8 cellular contexts compared by ENCODE assay signal in the genomic region with DNA sequence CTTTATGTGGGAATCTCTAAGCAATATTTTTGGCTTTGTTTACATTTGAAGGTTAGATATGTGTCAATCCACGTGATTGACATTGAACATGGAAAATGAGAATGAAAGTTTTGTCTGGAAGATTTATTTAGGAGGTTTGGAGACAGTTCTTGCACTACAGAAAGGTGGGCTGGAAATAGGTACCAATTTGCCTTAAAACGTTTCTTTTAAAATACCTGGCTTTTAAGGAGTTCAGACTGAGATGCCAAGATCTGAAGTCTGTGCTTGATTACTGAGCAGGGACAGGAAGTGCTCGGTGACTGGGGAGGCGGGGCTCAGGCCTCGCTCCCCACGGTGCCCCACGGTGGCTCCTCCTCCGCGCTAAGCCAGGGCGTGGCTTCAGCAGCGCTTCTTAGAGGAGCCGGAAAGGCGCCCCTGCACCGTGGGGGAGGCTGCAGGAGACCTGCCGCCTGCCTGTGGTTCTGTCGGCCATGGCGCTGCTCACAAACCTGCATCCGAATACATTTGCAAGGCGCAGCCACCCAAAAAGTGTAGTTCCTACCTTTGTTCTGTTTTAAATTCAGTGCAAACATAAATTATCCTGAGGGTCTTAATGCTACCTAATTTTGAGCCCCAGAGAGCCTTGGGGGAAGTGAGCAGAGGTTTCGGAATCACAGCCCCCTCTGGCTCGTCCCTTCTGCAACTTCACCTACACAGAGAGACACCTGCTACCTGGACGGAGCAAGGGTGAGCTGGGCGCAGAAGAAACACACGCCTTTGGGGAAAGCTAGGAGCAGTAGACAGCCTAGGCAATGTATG. TPM values are rescaled to one million over a fixed set of nuclear protein-coding genes. Genes with fewer than 3 reads are reported as not detected.
A peak's percentile ranks its signal among the peaks of the same experiment; 100 is the strongest.
DNase-seq lines count a peak whose midpoint lies in the region; ATAC-seq and TF ChIP-seq lines count a peak whose summit lies in the region.

No MANE protein-coding gene starts in this region.

- H3K36me3 Mint-ChIP-seq in CD8-positive, alpha-beta T cell = peaks cover 44% of the 10 kb centered on the region

- no peaks in the 10 kb centered on the region for H3K27me3 ChIP-seq in CD8-positive, alpha-beta T cell (ENCODE audit: insufficient read depth, low read length)
- H3K27me3 ChIP-seq in HUES64 (ENCODE audit: insufficient read depth, low read length) = no peaks in the 10 kb centered on the region
- no peaks in the 10 kb centered on the region for H3K27me3 ChIP-seq in muscle layer of colon (ENCODE audit: control insufficient read depth in 1 of 2, insufficient read depth in 2 of 2, low read length in 2 of 2)

- POLR2A ChIA-PET in CD8-positive, alpha-beta T cell (lab: Charles Lee) = interaction anchor here (0.8 to 5.7 kb wide), 12 partner anchors 11 to 158 kb away, joined by 3 to 49 read pairs (median 8); partner anchors contain the start of genes C9orf78, FNBP1 and USP20

- H3K4me3 Mint-ChIP-seq in CD8-positive, alpha-beta T cell = peak overlapping the region; percentile 89

- H3K27me3 Mint-ChIP-seq in CD8-positive, alpha-beta T cell (ENCODE audit: low read depth) = no peaks in the 10 kb centered on the region

- H3K4me1 Mint-ChIP-seq in CD8-positive, alpha-beta T cell (ENCODE audit: low read depth) = peaks cover 55% of the 10 kb centered on the region

- peak overlapping the region; percentile 92 for H3K4me3 ChIP-seq in CD8-positive, alpha-beta T cell (ENCODE audit: low read depth, low read length)
- peak overlapping the region; percentile 35 for H3K4me3 ChIP-seq in HUES64 (ENCODE audit: low read length)
- H3K4me3 ChIP-seq in muscle layer of colon (ENCODE audit: low read depth in 1 of 2, low read length in 2 of 2) = peak overlapping the region; percentile 1 to 46

- no peaks in the 10 kb centered on the region for H3K9me3 Mint-ChIP-seq in CD8-positive, alpha-beta T cell

- intact Hi-C loops in CD8-positive, alpha-beta T cell (cut with DNase I, micrococcal nuclease) = loop anchor here (1.0 to 5.0 kb wide), 14 partner anchors 10 to 353 kb away; partner anchors contain the start of genes C9orf78 (in 2 of the 2), TOR1B (in 2 of the 2), USP20 (in 2 of the 2) and FNBP1 (in 1 of the 2)

- peak; percentile 53 for ATAC-seq in CD8-positive, alpha-beta T cell
- ATAC-seq in esophagus mucosa = peak; percentile 79

- DNase-seq in CD8-positive, alpha-beta T cell = peak; percentile 92 to 98 (median 97)
- DNase-seq in GM20000 (ENCODE audit: low spot score) (peak; percentile 92), OCI-M2 (lab: John Stamatoyannopoulos, UW; ENCODE audit: unreplicated experiment) (peak; percentile 36), activated T-cell treated with anti-CD3 and anti-CD28 coated beads for 48 hours (ENCODE audit: low read depth) (peak; percentile 96)
- DNase-seq in stimulated activated CD8-positive, alpha-beta memory T cell treated with anti-CD3 and anti-CD28 coated beads, Interleukin-7, amount 100 ng/mL, for 24 hours (ENCODE audit: low read depth) = peak; percentile 93

- H3K9ac ChIP-seq in HUES64 (ENCODE audit: low read depth, low read length) = peak overlapping the region; percentile 18; the same call in 1 of the 2 replicates
- no peak overlapping the region for H3K9ac ChIP-seq in muscle layer of colon (ENCODE audit: low read length)

- no peaks in the 10 kb centered on the region for H3K9me3 ChIP-seq in CD8-positive, alpha-beta T cell (ENCODE audit: low read length)
- H3K9me3 ChIP-seq in HUES64 (ENCODE audit: insufficient read depth, low read depth, low read length) (no peaks in the 10 kb centered on the region), muscle layer of colon (ENCODE audit: low read length) (no peaks in the 10 kb centered on the region)

- WGBS in HUES64 = 17% methylated on average over 24 of the region's 24 CpGs

- H3K27ac ChIP-seq in CD8-positive, alpha-beta T cell (ENCODE audit: low read depth, low read length) = peak overlapping the region; percentile 98
- H3K27ac ChIP-seq in HUES64 (ENCODE audit: low read depth, low read length) = peak overlapping the region; percentile 65
- H3K27ac ChIP-seq in muscle layer of colon (ENCODE audit: low read depth, low read length) = peak overlapping the region; percentile 50

- peak overlapping the region; percentile 100 for H3K27ac Mint-ChIP-seq in CD8-positive, alpha-beta T cell

- CTCF ChIA-PET in CD8-positive, alpha-beta T cell (lab: Charles Lee) = interaction anchor here (0.6 to 3.5 kb wide), 20 partner anchors 8 to 216 kb away, joined by 3 to 24 read pairs (median 4); partner anchors contain the start of genes C9orf78, FNBP1 and USP20

- TF ChIP-seq CTCF in CD8-positive, alpha-beta T cell (IDR thresholded peaks at IDR 0.05) = no peak
- no peak for TF ChIP-seq CTCF in GM20000 (IDR thresholded peaks at IDR 0.05; ENCODE audit: extremely low read depth, missing control alignments)

- H3K36me3 ChIP-seq in CD8-positive, alpha-beta T cell (ENCODE audit: insufficient read depth, low read length) = peaks cover 25% of the 10 kb centered on the region
- H3K36me3 ChIP-seq in HUES64 (ENCODE audit: insufficient read depth, low read length) = no peaks in the 10 kb centered on the region; the same call in 1 of the 2 replicates
- peaks cover 29% of the 10 kb centered on the region for H3K36me3 ChIP-seq in muscle layer of colon (ENCODE audit: insufficient read depth, low read length)

- peaks cover 51% of the 10 kb centered on the region for H3K4me1 ChIP-seq in CD8-positive, alpha-beta T cell (ENCODE audit: insufficient read depth, low read length)
- peaks cover 34% of the 10 kb centered on the region for H3K4me1 ChIP-seq in HUES64 (ENCODE audit: insufficient read depth, low read length)
- peaks cover 49% of the 10 kb centered on the region for H3K4me1 ChIP-seq in muscle layer of colon (ENCODE audit: insufficient read depth, low read length)

RNA-seq across cellular contexts. Expression of gene USP20, which starts 49.2 kb away (rescaled TPM):
- 10 to 100 TPM; 83.5 to 91.0 TPM for total RNA-seq in CD8-positive, alpha-beta T cell
- 8.5 TPM for polyA plus RNA-seq in HUES64 (2013, experiment 1 of 2)
- polyA plus RNA-seq in HUES64 (2013, experiment 2 of 2) = 10.1 TPM
- 12.8 TPM for total RNA-seq in esophagus mucosa

RNA-seq across cellular contexts. Expression of gene C9orf78, which starts 49.3 kb away (rescaled TPM):
- total RNA-seq in CD8-positive, alpha-beta T cell = 100 to 1,000 TPM; 176 to 190 TPM
- polyA plus RNA-seq in HUES64 (2013, experiment 1 of 2) = 42.8 TPM
- polyA plus RNA-seq in HUES64 (2013, experiment 2 of 2) = 44.6 TPM
- total RNA-seq in esophagus mucosa = 25.1 TPM

Comparison
In these comparisons a context has a peak if more than half of its experiments do, and no peak if none do; other contexts are left out.
1. Peak in every context shown above with its lines: DNase-seq, ATAC-seq, H3K4me3 ChIP-seq and H3K27ac ChIP-seq.
2. DNase-seq: peak in every context shown above with its lines; median percentile 97 in CD8-positive, alpha-beta T cell; 96 in activated T-cell treated with anti-CD3 and anti-CD28 coated beads for 48 hours; 93 in stimulated activated CD8-positive, alpha-beta memory T cell treated with anti-CD3 and anti-CD28 coated beads, Interleukin-7, amount 100 ng/mL, for 24 hours; 92 in GM20000; 36 in OCI-M2.
3. H3K4me3 ChIP-seq: peak in every context shown above with its lines; median percentile 92 in CD8-positive, alpha-beta T cell; 35 in HUES64; 24 in muscle layer of colon.